ENCODE assay signal across 12 cellular contexts in the genomic region with DNA sequence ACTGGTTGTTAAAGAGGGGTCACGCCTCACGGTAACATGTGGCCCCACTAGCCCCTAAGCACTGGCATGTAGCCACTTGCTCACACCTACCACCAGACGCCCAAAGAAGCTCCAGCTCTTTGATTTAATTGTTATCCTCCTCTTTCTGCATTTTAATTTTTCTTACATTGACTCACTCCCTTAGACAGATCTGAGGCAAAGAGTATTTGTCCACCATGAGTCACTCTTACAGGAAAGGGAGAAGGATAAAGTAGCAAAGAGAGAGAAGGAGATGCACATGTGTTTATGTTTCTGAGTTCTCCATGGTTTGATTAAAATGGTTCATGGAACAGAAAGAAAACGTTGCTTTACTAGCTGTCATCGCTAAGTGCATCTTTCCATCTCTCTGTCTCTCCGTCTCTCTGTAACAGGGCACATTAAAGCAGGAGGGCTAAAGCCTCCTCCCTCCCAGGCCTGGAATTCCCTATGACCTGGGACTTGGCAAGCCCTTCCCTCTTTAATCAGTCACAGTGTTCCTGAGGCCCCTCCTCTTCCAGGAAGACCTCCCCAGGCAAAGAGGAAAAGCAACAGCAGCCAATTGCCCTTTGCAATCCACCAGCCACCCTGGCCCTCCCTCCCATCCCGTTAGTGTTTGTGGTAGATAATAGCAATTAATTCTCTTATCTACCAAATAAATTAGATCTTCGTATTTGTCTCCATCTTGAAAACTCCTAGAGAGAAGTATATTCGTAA.
DNase-seq lines count a peak whose midpoint lies in the region; ATAC-seq and TF ChIP-seq lines count a peak whose summit lies in the region.
"Had no signal": no experiment of that assay in that cellular context is flagged by ENCODE, and none has a peak within 500 bp of the region (broad histone marks: within the 10 kb centered on the region; RNA-seq: fewer than 3 reads in every experiment).

No MANE protein-coding gene starts in this region.

- peak overlapping the region in 2 of 5 donors; percentile 47 to 74 for H3K27ac ChIP-seq in adrenal gland
- H3K27ac ChIP-seq: dorsolateral prefrontal cortex had no signal

- no peaks in the 10 kb centered on the region for H3K27me3 ChIP-seq in adrenal gland

- TF ChIP-seq POLR2A in adrenal gland (IDR thresholded peaks at IDR 0.05): no peak
- no peak for TF ChIP-seq POLR2A in GM18505 (IDR thresholded peaks at IDR 0.05; ENCODE audit: borderline replicate concordance, extremely low read depth, insufficient read depth, insufficient read length)

- no peaks in the 10 kb centered on the region for H3K36me3 ChIP-seq in adrenal gland (replicated peaks in 1 of 2)

- H3K4me1 ChIP-seq in adrenal gland (replicated peaks in 1 of 2): peaks cover 6 to 12% of the 10 kb centered on the region in 2 donors

- H3K4me3 ChIP-seq in adrenal gland: no peak overlapping the region
- no peak overlapping the region for H3K4me3 ChIP-seq in fibroblast of villous mesenchyme (ENCODE audit: low read depth, low read length)
- H3K4me3 ChIP-seq: dorsolateral prefrontal cortex had no signal

- no peak for TF ChIP-seq CTCF in adrenal gland (IDR thresholded peaks at IDR 0.05)
- TF ChIP-seq CTCF in fibroblast of villous mesenchyme (IDR thresholded peaks at IDR 0.05; ENCODE audit: insufficient read depth, low read depth, low read length): no peak
- no peak for TF ChIP-seq CTCF in omental fat pad (IDR thresholded peaks at IDR 0.05)

- intact Hi-C loops in adrenal gland (cut with DNase I): no loop called here

- ATAC-seq in omental fat pad (ENCODE audit: low FRiP score): peak; percentile 96
- no peak for ATAC-seq in GM21529 (IDR thresholded peaks at IDR 0.05; ENCODE audit: unreplicated experiment)
- no peak for ATAC-seq in GM18505 (IDR thresholded peaks at IDR 0.05; ENCODE audit: unreplicated experiment)

- DNase-seq in H4 (ENCODE audit: low spot score) (peak; percentile 30), adrenal gland (peak in 6 of 7 donors; percentile 26 to 71 (median 56)), fibroblast of villous mesenchyme (ENCODE audit: low read depth) (peak; percentile 13), omental fat pad (ENCODE audit: low spot score) (peak; percentile 45), GDM1 (lab: John Stamatoyannopoulos, UW) (no peak), NCI-H2029 (lab: John Stamatoyannopoulos, UW) (no peak)
- DNase-seq: dorsolateral prefrontal cortex, hippocampal formation, NCI-H446 treated with DMSO at 0.1 percent for 48 hours, SIG-M5 had no signal

- WGBS in adrenal gland, 4 donors: 52 to 61% (median 57%) methylated on average over 9 of the region's 9 CpGs

- no peaks in the 10 kb centered on the region for H3K9me3 ChIP-seq in adrenal gland (replicated peaks in 1 of 3)

Comparison
In these comparisons a context has a peak if more than half of its experiments do, and no peak if none do; other contexts are left out.
1. DNase-seq: peak in H4 (single experiment), adrenal gland (6 of 7), fibroblast of villous mesenchyme (single experiment) and omental fat pad (single experiment); none in GDM1 (single experiment) and NCI-H2029 (single experiment).